ENCODE assay signal across 9 cellular contexts in genomic region chr3:31077021-31077601, GRCh38.
A peak's percentile ranks its signal among the peaks of the same experiment; 100 is the strongest.
DNase-seq lines count a peak whose midpoint lies in the region; TF ChIP-seq lines count a peak whose summit lies in the region.
"Had no signal": no experiment of that assay in that cellular context is flagged by ENCODE, and none has a peak within 500 bp of the region (broad histone marks: within the 10 kb centered on the region; RNA-seq: fewer than 3 reads in every experiment).

No MANE protein-coding gene starts in this region.

- no peak overlapping the region for H3K27ac Mint-ChIP-seq in osteocyte (ENCODE audit: unreplicated experiment)

- no peak overlapping the region for H3K4me3 ChIP-seq in epithelial cell of proximal tubule (ENCODE audit: low read depth, low read length)
- H3K4me3 ChIP-seq: uterus had no signal

- H3K4me3 Mint-ChIP-seq in osteocyte (ENCODE audit: unreplicated experiment): no peak overlapping the region

- H3K36me3 Mint-ChIP-seq in osteocyte (ENCODE audit: unreplicated experiment): no peaks in the 10 kb centered on the region

- H3K9me3 Mint-ChIP-seq in osteocyte (ENCODE audit: unreplicated experiment): peaks cover 7% of the 10 kb centered on the region

- no peaks in the 10 kb centered on the region for H3K27me3 Mint-ChIP-seq in osteocyte (ENCODE audit: unreplicated experiment)

- peak; percentile 2 for DNase-seq in activated CD8-positive, alpha-beta memory T cell treated with anti-CD3 and anti-CD28 coated beads, Interleukin-2, amount 50 U/mL, for 24 hours (ENCODE audit: extremely low read depth)
- DNase-seq in activated CD8-positive, alpha-beta memory T cell treated with anti-CD3 and anti-CD28 coated beads, Interleukin-2, amount 50 U/mL, for 48 hours: no peak
- peak; percentile 72 for DNase-seq in SW480 (ENCODE audit: low spot score)
- DNase-seq in epithelial cell of proximal tubule (ENCODE audit: low read depth): peak; percentile 51
- peak; percentile 53 for DNase-seq in stimulated activated CD8-positive, alpha-beta memory T cell treated with anti-CD3 and anti-CD28 coated beads, Interleukin-4, amount 100 ng/mL, for 48 hours
- no peak for DNase-seq in NCI-H2171 treated with DMSO at 0.1 percent for 48 hours (lab: John Stamatoyannopoulos, UW)
- DNase-seq in NOMO-1 treated with dmso at 0.1 percent for 144 hours (lab: John Stamatoyannopoulos, UW; ENCODE audit: unreplicated experiment): no peak
- DNase-seq in osteocyte (ENCODE audit: extremely low spot score, unreplicated experiment): no peak

- H3K4me1 Mint-ChIP-seq in osteocyte (ENCODE audit: unreplicated experiment): peaks cover 11% of the 10 kb centered on the region

- TF ChIP-seq CTCF in epithelial cell of proximal tubule (conservative IDR thresholded peaks at IDR 0.05; ENCODE audit: low read depth, low read length): no peak
- no peak for TF ChIP-seq CTCF in osteocyte (IDR thresholded peaks at IDR 0.05)

Comparison
In these comparisons a context has a peak if more than half of its experiments do, and no peak if none do; other contexts are left out.
1. DNase-seq: peak in activated CD8-positive, alpha-beta memory T cell treated with anti-CD3 and anti-CD28 coated beads, Interleukin-2, amount 50 U/mL, for 24 hours (single experiment), SW480 (single experiment), epithelial cell of proximal tubule (single experiment) and stimulated activated CD8-positive, alpha-beta memory T cell treated with anti-CD3 and anti-CD28 coated beads, Interleukin-4, amount 100 ng/mL, for 48 hours (single experiment); none in activated CD8-positive, alpha-beta memory T cell treated with anti-CD3 and anti-CD28 coated beads, Interleukin-2, amount 50 U/mL, for 48 hours (single experiment), NCI-H2171 treated with DMSO at 0.1 percent for 48 hours (single experiment), NOMO-1 treated with dmso at 0.1 percent for 144 hours (single experiment) and osteocyte (single experiment).